Comparison of ENCODE assay signal across 13 cellular contexts in the genomic region with DNA sequence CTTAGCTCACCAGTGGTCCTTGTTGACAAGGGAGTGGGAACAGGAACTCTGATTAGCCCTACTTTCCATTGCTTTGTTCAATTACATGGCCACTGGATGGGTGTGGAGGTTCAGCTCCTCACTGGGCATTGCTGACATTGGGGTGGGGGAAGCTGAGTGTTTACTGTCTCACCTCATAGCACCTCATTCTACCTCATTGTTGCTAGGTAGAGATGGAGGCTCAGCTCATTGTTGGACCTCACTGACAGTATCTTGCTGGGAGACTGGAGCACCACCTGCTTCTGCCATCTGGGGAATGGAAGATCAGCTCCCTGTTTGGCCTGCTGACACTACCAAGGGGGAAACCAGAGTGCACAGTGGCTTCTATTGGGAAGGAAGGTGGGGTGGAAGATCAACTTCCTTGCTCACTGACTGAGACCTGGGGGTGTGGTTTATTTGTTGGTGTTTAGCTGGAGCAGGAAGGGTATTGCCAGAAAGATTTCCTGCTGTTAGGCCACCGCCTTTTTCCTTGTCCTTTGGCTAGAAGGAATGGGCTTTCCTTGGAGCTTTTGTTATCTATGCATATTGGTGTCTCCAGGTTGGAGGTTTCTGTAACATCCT. TPM values are rescaled to one million over a fixed set of nuclear protein-coding genes. Genes with fewer than 3 reads are reported as not detected.
"Had no signal": no experiment of that assay in that cellular context is flagged by ENCODE, and none has a peak within 500 bp of the region (broad histone marks: within the 10 kb centered on the region; RNA-seq: fewer than 3 reads in every experiment).

No MANE protein-coding gene starts in this region.

- H3K4me1 ChIP-seq: body of pancreas, esophagus squamous epithelium, parathyroid adenoma had no signal

- H3K9me3 ChIP-seq: body of pancreas, esophagus squamous epithelium had no signal

- DNase-seq: activated CD4-positive, alpha-beta T cell treated with anti-CD3 and anti-CD28 coated beads, Interleukin-2, amount 10 ng/mL, durations not matched to agents 7 days and 5 days; activated effector memory CD4-positive, alpha-beta T cell treated with Interleukin-2 at 50 U/mL for 16 hours; activated T-cell treated with anti-CD3 and anti-CD28 coated beads, Interleukin-2, amount 50 U/mL, for 1 hour; body of pancreas; dorsolateral prefrontal cortex; esophagus squamous epithelium; foreskin fibroblast; kidney; naive B cell; small intestine; T-helper 9 cell had no signal

- H3K27me3 ChIP-seq: body of pancreas, esophagus squamous epithelium had no signal

- H3K36me3 ChIP-seq: esophagus squamous epithelium had no signal

- H3K4me3 ChIP-seq: body of pancreas, dorsolateral prefrontal cortex, esophagus squamous epithelium had no signal

- ATAC-seq: body of pancreas had no signal

- H3K27ac ChIP-seq: body of pancreas, dorsolateral prefrontal cortex, esophagus squamous epithelium, parathyroid adenoma had no signal

RNA-seq across cellular contexts. Expression of a gene that starts 1.3 kb away (rescaled TPM):
- total RNA-seq: activated CD4-positive, alpha-beta T cell treated with anti-CD3 and anti-CD28 coated beads, Interleukin-2, amount 10 ng/mL, durations not matched to agents 7 days and 5 days; body of pancreas; dorsolateral prefrontal cortex; esophagus squamous epithelium; kidney; lower leg skin had no signal

RNA-seq across cellular contexts. Expression of a gene that starts 17.6 kb away (rescaled TPM):
- total RNA-seq: activated CD4-positive, alpha-beta T cell treated with anti-CD3 and anti-CD28 coated beads, Interleukin-2, amount 10 ng/mL, durations not matched to agents 7 days and 5 days; body of pancreas; dorsolateral prefrontal cortex; esophagus squamous epithelium; kidney; lower leg skin had no signal

RNA-seq across cellular contexts. Expression of a gene that starts 21.3 kb away (rescaled TPM):
- total RNA-seq: body of pancreas, dorsolateral prefrontal cortex, esophagus squamous epithelium, kidney, lower leg skin had no signal
